Comparison of ENCODE assay signal across 8 cellular contexts in the genomic region with DNA sequence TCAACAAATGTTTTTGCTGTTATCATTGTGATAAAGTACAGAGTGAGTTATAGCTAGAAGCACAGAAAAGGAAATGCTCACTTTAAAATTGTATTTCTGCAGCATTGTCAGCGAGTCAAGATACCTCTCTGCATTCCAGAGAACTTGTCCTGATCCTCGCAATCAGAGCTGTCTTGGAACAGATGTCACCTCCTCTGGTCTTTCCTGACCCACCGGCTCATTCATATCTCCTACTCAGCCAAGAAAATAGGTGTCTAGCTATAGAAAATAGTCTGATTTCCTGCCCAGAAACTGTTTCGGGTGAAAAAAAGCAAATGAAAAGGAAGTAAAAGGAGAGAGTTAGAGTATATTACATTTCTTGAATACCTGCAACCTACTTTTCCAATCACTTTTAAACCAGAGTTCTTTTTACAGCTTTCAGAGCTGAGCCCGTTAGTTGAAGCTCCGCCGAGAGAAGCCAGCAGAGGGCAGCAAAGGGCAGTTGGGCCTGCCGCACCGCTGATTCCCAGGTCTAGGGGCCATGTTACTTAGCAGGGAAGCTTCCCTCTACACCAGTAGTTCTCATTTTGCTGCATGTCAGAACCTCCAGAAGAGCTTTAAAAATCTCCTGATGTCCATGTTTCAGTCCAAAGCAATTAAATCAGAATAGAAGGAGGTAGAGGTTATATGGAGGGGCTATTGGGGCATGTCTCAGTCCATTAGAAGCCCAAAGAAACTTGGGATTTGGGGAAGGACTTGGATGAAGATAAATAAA.
DNase-seq lines count a peak whose midpoint lies in the region; ATAC-seq and TF ChIP-seq lines count a peak whose summit lies in the region.

No MANE protein-coding gene starts in this region.

- POLR2A ChIA-PET in Panc1 (lab: Charles Lee), result no interaction called here

- H3K4me3 ChIP-seq in Panc1 (ENCODE audit: low read depth in 2 of 2, low read length in 2 of 2) (no peak overlapping the region), astrocyte of the spinal cord (ENCODE audit: low read depth, low read length) (no peak overlapping the region)

- CTCF ChIA-PET in Panc1 (lab: Charles Lee), result interaction anchor here (0.6 to 0.7 kb wide), 3 partner anchors 10 to 528 kb away, joined by 3 to 5 read pairs (median 4); no protein-coding TSS in a partner anchor

- no TSS peak for BruUV-seq in Panc1 (replicated peaks; lab: Mats Ljungman, UMichigan)

- ATAC-seq in GM19463 (IDR thresholded peaks at IDR 0.05; ENCODE audit: unreplicated experiment), result peak; percentile 70
- ATAC-seq in HG03432 (IDR thresholded peaks at IDR 0.05; ENCODE audit: unreplicated experiment), result peak; percentile 64
- peak; percentile 78 for ATAC-seq in Panc1

- in situ Hi-C loops in Panc1 (cut with HindIII; ENCODE audit: low pct_unique_long_range_greater_than_20kb, low sequenced_read_pairs) (no loop called here), astrocyte of the spinal cord (cut with HindIII; ENCODE audit: low sequenced_read_pairs) (no loop called here)

- intact Hi-C loops in Panc1 (cut with micrococcal nuclease; ENCODE audit: unreplicated experiment), result loop anchor here (5.0 kb wide), 2 partner anchors 493 to 683 kb away; no protein-coding TSS in a partner anchor

- H3K4me1 ChIP-seq in Panc1 (ENCODE audit: control insufficient read depth, insufficient read depth, low read length), result no peaks in the 10 kb centered on the region

- DNase-seq in EL (peak; percentile 42), Panc1 (ENCODE audit: low read depth, low spot score) (peak; percentile 33), astrocyte of the spinal cord (ENCODE audit: low read depth, low spot score) (peak; percentile 63), iris pigment epithelial cell (ENCODE audit: low read depth) (peak; percentile 64), mesenteric fat pad (ENCODE audit: low spot score) (no peak)
- DNase-seq in stimulated activated CD4-positive, alpha-beta T cell treated with anti-CD3 and anti-CD28 coated beads, Interleukin-15, amount 100 ng/mL, for 48 hours (ENCODE audit: low read depth in 2 of 2), result peak; percentile 7 to 36

- no peaks in the 10 kb centered on the region for H3K9me3 ChIP-seq in Panc1 (ENCODE audit: control insufficient read depth, insufficient read depth, low read depth, low read length)

- H3K36me3 ChIP-seq in Panc1 (ENCODE audit: control insufficient read depth, insufficient read depth, low read length), result no peaks in the 10 kb centered on the region

- TF ChIP-seq CTCF in Panc1 (IDR thresholded peaks at IDR 0.05), result peak; percentile 87
- peak; percentile 97 for TF ChIP-seq CTCF in astrocyte of the spinal cord (IDR thresholded peaks at IDR 0.05; ENCODE audit: low read depth, low read length)

- no peak overlapping the region for H3K27ac ChIP-seq in Panc1 (ENCODE audit: low read length)

- H3K27me3 ChIP-seq in Panc1 (ENCODE audit: control insufficient read depth, insufficient read depth, low read length), result no peaks in the 10 kb centered on the region
